20 cellular contexts compared by ENCODE assay signal in genomic region chr14:90168425-90169105, GRCh38.
DNase-seq lines count a peak whose midpoint lies in the region; ATAC-seq and TF ChIP-seq lines count a peak whose summit lies in the region.
"Had no signal": no experiment of that assay in that cellular context is flagged by ENCODE, and none has a peak within 500 bp of the region (broad histone marks: within the 10 kb centered on the region; RNA-seq: fewer than 3 reads in every experiment).

No MANE protein-coding gene starts in this region.

- peaks cover 10% of the 10 kb centered on the region for H3K9me3 ChIP-seq in Caco-2
- H3K9me3 ChIP-seq: thyroid gland had no signal

- no TSS peak for BruUV-seq in Caco-2 (replicated peaks; lab: Mats Ljungman, UMichigan)

- no peaks in the 10 kb centered on the region for H3K27me3 ChIP-seq in Caco-2 (replicated peaks; ENCODE audit: control insufficient read depth, insufficient read depth, low read length)
- H3K27me3 ChIP-seq: thyroid gland had no signal

- H3K27me3 Mint-ChIP-seq in Caco-2 (ENCODE audit: insufficient read depth, unreplicated experiment): no peaks in the 10 kb centered on the region

- intact Hi-C loops in Caco-2 (cut with micrococcal nuclease; ENCODE audit: unreplicated experiment) (no loop called here), cardiac septum (cut with DNase I) (no loop called here)

- H3K36me3 Mint-ChIP-seq in Caco-2 (ENCODE audit: insufficient read depth, unreplicated experiment): no peaks in the 10 kb centered on the region
- H3K36me3 Mint-ChIP-seq: activated naive CD4-positive, alpha-beta T cell treated with anti-CD3 and anti-CD28 coated beads, Interleukin-2, amount 50 U/mL, for 24 hours; brain; mesothelial cell of epicardium had no signal

- CTCF ChIA-PET in Caco-2 (lab: Charles Lee): no interaction called here

- no peaks in the 10 kb centered on the region for H3K36me3 ChIP-seq in Caco-2 (ENCODE audit: control insufficient read depth, insufficient read depth, low read length)
- H3K36me3 ChIP-seq: thyroid gland had no signal

- DNase-seq in AG10803 (ENCODE audit: low read depth) (peak; percentile 47), HS-5 (ENCODE audit: low read depth) (peak; percentile 77), astrocyte of the hippocampus (ENCODE audit: low read depth, low spot score) (peak; percentile 54), hepatic stellate cell (ENCODE audit: low spot score) (peak; percentile 23), Caco-2 (no peak), cardiac septum (ENCODE audit: low spot score) (no peak), GDM1 (lab: John Stamatoyannopoulos, UW) (no peak)
- DNase-seq: activated CD4-positive, alpha-beta T cell treated with anti-CD3 and anti-CD28 coated beads for 36 hours; activated T-cell treated with anti-CD3 and anti-CD28 coated beads, Interleukin-2, amount 50 U/mL, for 72 hours; CD4-positive, alpha-beta T cell; left cardiac atrium; NCI-H1092 treated with DMSO at 0.1 percent for 48 hours; NCI-H510A; stimulated activated naive CD8-positive, alpha-beta T cell treated with anti-CD3 and anti-CD28 coated beads, Interleukin-15, Interleukin-2, amounts not matched to agents 100 U/mL and 50 U/mL, for 24 hours; thyroid gland had no signal

- peaks cover 3% of the 10 kb centered on the region for H3K9me3 Mint-ChIP-seq in Caco-2 (ENCODE audit: unreplicated experiment)
- H3K9me3 Mint-ChIP-seq: CD4-positive, alpha-beta T cell had no signal

- H3K4me1 ChIP-seq in Caco-2: peaks cover 17% of the 10 kb centered on the region
- H3K4me1 ChIP-seq: thyroid gland had no signal

- POLR2A ChIA-PET in Caco-2 (lab: Charles Lee): no interaction called here

- ATAC-seq in HG02588 (IDR thresholded peaks at IDR 0.05; ENCODE audit: unreplicated experiment): no peak
- ATAC-seq: activated CD4-positive, alpha-beta T cell treated with anti-CD3 and anti-CD28 coated beads for 36 hours; activated T-cell treated with anti-CD3 and anti-CD28 coated beads, Interleukin-2, amount 50 U/mL, for 72 hours; left cardiac atrium; stimulated activated naive CD8-positive, alpha-beta T cell treated with anti-CD3 and anti-CD28 coated beads, Interleukin-15, Interleukin-2, amounts not matched to agents 100 U/mL and 50 U/mL, for 24 hours had no signal

- no peaks in the 10 kb centered on the region for H3K4me1 Mint-ChIP-seq in Caco-2 (ENCODE audit: low read depth, unreplicated experiment)
- H3K4me1 Mint-ChIP-seq: activated CD4-positive, alpha-beta T cell treated with anti-CD3 and anti-CD28 coated beads for 36 hours; activated naive CD4-positive, alpha-beta T cell treated with anti-CD3 and anti-CD28 coated beads, Interleukin-2, amount 50 U/mL, for 24 hours; brain had no signal

- H3K27ac Mint-ChIP-seq in Caco-2 (ENCODE audit: unreplicated experiment): no peak overlapping the region
- H3K27ac Mint-ChIP-seq: activated CD4-positive, alpha-beta T cell treated with anti-CD3 and anti-CD28 coated beads for 36 hours; activated naive CD4-positive, alpha-beta T cell treated with anti-CD3 and anti-CD28 coated beads, Interleukin-2, amount 50 U/mL, for 24 hours; activated T-cell treated with anti-CD3 and anti-CD28 coated beads, Interleukin-2, amount 50 U/mL, for 72 hours; brain; CD4-positive, alpha-beta T cell; dendritic cell treated with granulocyte-macrophage colony-stimulating factor and Interleukin-4, amounts not matched to agents 40 ng/mL and 50 ng/mL, for 4 days; mesothelial cell of epicardium had no signal

- no peak overlapping the region for H3K4me3 Mint-ChIP-seq in Caco-2 (ENCODE audit: unreplicated experiment)
- H3K4me3 Mint-ChIP-seq: activated CD4-positive, alpha-beta T cell treated with anti-CD3 and anti-CD28 coated beads for 36 hours; activated naive CD4-positive, alpha-beta T cell treated with anti-CD3 and anti-CD28 coated beads, Interleukin-2, amount 50 U/mL, for 24 hours; activated T-cell treated with anti-CD3 and anti-CD28 coated beads, Interleukin-2, amount 50 U/mL, for 72 hours; brain; CD4-positive, alpha-beta T cell; dendritic cell treated with granulocyte-macrophage colony-stimulating factor and Interleukin-4, amounts not matched to agents 40 ng/mL and 50 ng/mL, for 4 days; mesothelial cell of epicardium had no signal

- H3K4me3 ChIP-seq in AG10803 (ENCODE audit: low read length) (no peak overlapping the region), Caco-2 (ENCODE audit: low read depth, low read length) (no peak overlapping the region)
- H3K4me3 ChIP-seq: thyroid gland had no signal

- TF ChIP-seq CTCF in AG10803 (conservative IDR thresholded peaks at IDR 0.05; ENCODE audit: low read length) (no peak), Caco-2 (IDR thresholded peaks at IDR 0.05; ENCODE audit: insufficient read depth in 1 of 2, low read depth in 1 of 2, low read length in 1 of 2, severe bottlenecking in 1 of 2, unreplicated experiment in 1 of 2) (no peak)

Comparison
In these comparisons a context has a peak if more than half of its experiments do, and no peak if none do; other contexts are left out.
1. DNase-seq: peak in AG10803 (single experiment), HS-5 (single experiment), astrocyte of the hippocampus (single experiment) and hepatic stellate cell (single experiment); none in Caco-2 (0 of 2), cardiac septum (single experiment) and GDM1 (single experiment).